Comparison of ENCODE assay signal across 13 cellular contexts in the genomic region with DNA sequence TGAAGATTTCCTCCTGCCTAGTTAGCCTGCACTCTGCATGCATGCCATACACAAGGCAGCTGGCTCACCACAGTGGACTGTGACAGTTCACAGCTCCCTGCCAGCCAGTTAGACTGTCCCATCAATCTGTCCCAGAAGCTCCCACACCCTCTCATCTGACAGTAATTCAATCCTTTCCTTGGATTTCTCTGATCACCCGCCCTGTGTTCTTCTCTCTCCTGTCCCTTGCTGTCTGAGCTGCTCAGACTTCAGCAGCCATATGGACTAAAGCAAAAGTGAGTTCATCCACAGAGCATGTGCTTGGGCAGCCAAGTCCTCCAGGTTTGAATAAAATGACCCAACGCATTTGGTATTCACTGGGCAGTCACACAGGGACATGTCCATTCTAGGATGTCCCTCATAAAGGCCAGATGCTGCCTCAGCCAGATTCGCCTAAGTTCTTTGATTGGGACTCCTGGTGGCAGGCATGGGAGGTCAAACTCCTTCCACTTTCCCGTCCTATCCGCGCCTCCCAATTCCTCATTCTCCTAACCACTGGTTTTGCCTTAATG. TPM values are rescaled to one million over a fixed set of nuclear protein-coding genes. Genes with fewer than 3 reads are reported as not detected.
DNase-seq lines count a peak whose midpoint lies in the region; ATAC-seq and TF ChIP-seq lines count a peak whose summit lies in the region.
"Had no signal": no experiment of that assay in that cellular context is flagged by ENCODE, and none has a peak within 500 bp of the region (broad histone marks: within the 10 kb centered on the region; RNA-seq: fewer than 3 reads in every experiment).

No MANE protein-coding gene starts in this region.

- peaks cover 4% of the 10 kb centered on the region for H3K36me3 Mint-ChIP-seq in WTC11
- H3K36me3 Mint-ChIP-seq: stimulated activated effector memory CD8-positive, alpha-beta T cell treated with anti-CD3 and anti-CD28 coated beads, Interleukin-12 subunit alpha, Interleukin-12 subunit beta, amount 100 ng/mL, for 72 hours had no signal

- POLR2A ChIA-PET in WTC11 (lab: Charles Lee), result interaction anchor here (1.0 kb wide), 1 partner anchor 15 kb away, joined by 3 read pairs; no protein-coding TSS in a partner anchor

- no peak overlapping the region for H3K9ac ChIP-seq in rectal smooth muscle tissue (ENCODE audit: low read length)

- TF ChIP-seq CTCF in WTC11 (IDR thresholded peaks at IDR 0.05), result no peak
- no peak for TF ChIP-seq CTCF in omental fat pad (IDR thresholded peaks at IDR 0.05)
- no peak for TF ChIP-seq CTCF in lower leg skin (IDR thresholded peaks at IDR 0.05)

- no peaks in the 10 kb centered on the region for H3K27me3 ChIP-seq in rectal smooth muscle tissue (ENCODE audit: control insufficient read depth, insufficient read depth, low read length)
- H3K27me3 ChIP-seq: spleen had no signal

- H3K27me3 Mint-ChIP-seq in WTC11 (ENCODE audit: low read depth), result no peaks in the 10 kb centered on the region

- H3K9me3 Mint-ChIP-seq in WTC11, result peaks cover 14% of the 10 kb centered on the region
- H3K9me3 Mint-ChIP-seq: activated CD4-positive, alpha-beta memory T cell treated with anti-CD3 and anti-CD28 coated beads, Interleukin-2, amount 10 ng/mL, durations not matched to agents 7 days and 5 days; stimulated activated effector memory CD8-positive, alpha-beta T cell treated with anti-CD3 and anti-CD28 coated beads, Interleukin-12 subunit alpha, Interleukin-12 subunit beta, amount 100 ng/mL, for 72 hours had no signal

- CTCF ChIA-PET in WTC11 (lab: Charles Lee), result interaction anchor here (1.4 kb wide), 2 partner anchors 51 to 156 kb away, joined by 3 to 4 read pairs; no protein-coding TSS in a partner anchor

- H3K27ac ChIP-seq in rectal smooth muscle tissue (ENCODE audit: low read depth, low read length), result peak overlapping the region; percentile 55
- H3K27ac ChIP-seq: C4-2B, spleen had no signal

- no peaks in the 10 kb centered on the region for H3K36me3 ChIP-seq in rectal smooth muscle tissue (ENCODE audit: control insufficient read depth, insufficient read depth, low read length)
- H3K36me3 ChIP-seq: spleen had no signal

- no peak for TF ChIP-seq POLR2A in lower leg skin (IDR thresholded peaks at IDR 0.05)

- H3K4me1 ChIP-seq in rectal smooth muscle tissue (ENCODE audit: control insufficient read depth, insufficient read depth, low read length), result no peaks in the 10 kb centered on the region
- H3K4me1 ChIP-seq: spleen had no signal

- DNase-seq in GM04503 (ENCODE audit: low read depth) (peak; percentile 21), WTC11 (ENCODE audit: low spot score) (no peak), hippocampal formation (lab: John Stamatoyannopoulos, UW) (peak; percentile 44 to 76), omental fat pad (ENCODE audit: low spot score) (no peak), lower leg skin (ENCODE audit: low spot score in 2 of 2) (no peak)
- DNase-seq: activated CD4-positive, alpha-beta memory T cell treated with anti-CD3 and anti-CD28 coated beads, Interleukin-2, amount 10 ng/mL, durations not matched to agents 7 days and 5 days; DMS79; NCI-H2029 treated with DMSO at 0.1 percent for 48 hours; spleen had no signal

- H3K4me3 Mint-ChIP-seq in WTC11, result no peak overlapping the region
- H3K4me3 Mint-ChIP-seq: activated CD4-positive, alpha-beta memory T cell treated with anti-CD3 and anti-CD28 coated beads, Interleukin-2, amount 10 ng/mL, durations not matched to agents 7 days and 5 days; stimulated activated effector memory CD8-positive, alpha-beta T cell treated with anti-CD3 and anti-CD28 coated beads, Interleukin-12 subunit alpha, Interleukin-12 subunit beta, amount 100 ng/mL, for 72 hours had no signal

- 62 to 70% methylated on average over 6 of the region's 6 CpGs for WGBS in lower leg skin, 2 donors

- H3K27ac Mint-ChIP-seq in WTC11, result no peak overlapping the region
- H3K27ac Mint-ChIP-seq: activated CD4-positive, alpha-beta memory T cell treated with anti-CD3 and anti-CD28 coated beads, Interleukin-2, amount 10 ng/mL, durations not matched to agents 7 days and 5 days; stimulated activated effector memory CD8-positive, alpha-beta T cell treated with anti-CD3 and anti-CD28 coated beads, Interleukin-12 subunit alpha, Interleukin-12 subunit beta, amount 100 ng/mL, for 72 hours had no signal

- ATAC-seq in WTC11, result peak; percentile 31; the same call in 1 of the 2 replicates
- ATAC-seq in omental fat pad (ENCODE audit: low FRiP score), result no peak
- no peak for ATAC-seq in HG02763 (IDR thresholded peaks at IDR 0.05; ENCODE audit: unreplicated experiment)
- ATAC-seq: stimulated activated effector memory CD8-positive, alpha-beta T cell treated with anti-CD3 and anti-CD28 coated beads, Interleukin-12 subunit alpha, Interleukin-12 subunit beta, amount 100 ng/mL, for 72 hours had no signal

- H3K4me1 Mint-ChIP-seq in WTC11, result peaks cover 43% of the 10 kb centered on the region
- H3K4me1 Mint-ChIP-seq: activated CD4-positive, alpha-beta memory T cell treated with anti-CD3 and anti-CD28 coated beads, Interleukin-2, amount 10 ng/mL, durations not matched to agents 7 days and 5 days; stimulated activated effector memory CD8-positive, alpha-beta T cell treated with anti-CD3 and anti-CD28 coated beads, Interleukin-12 subunit alpha, Interleukin-12 subunit beta, amount 100 ng/mL, for 72 hours had no signal

- intact Hi-C loops in lower leg skin (cut with DNase I; ENCODE audit: low total_unique reads), result no loop called here

- H3K4me3 ChIP-seq in rectal smooth muscle tissue (ENCODE audit: low read length) (no peak overlapping the region), lower leg skin (ENCODE audit: low read depth, poor library complexity, severe bottlenecking) (no peak overlapping the region)
- H3K4me3 ChIP-seq: spleen had no signal

TF ChIP-seq in WTC11, 78 proteins besides CTCF, POLR2A, EP300 and RAD21 (continues in another document):
- TF ChIP-seq ZNF138 (CRISPR knock-in tag; conservative IDR thresholded peaks at IDR 0.05) (no peak), NFATC4 (CRISPR knock-in tag; IDR thresholded peaks at IDR 0.05) (no peak)
- TF ChIP-seq, protein P1, sequence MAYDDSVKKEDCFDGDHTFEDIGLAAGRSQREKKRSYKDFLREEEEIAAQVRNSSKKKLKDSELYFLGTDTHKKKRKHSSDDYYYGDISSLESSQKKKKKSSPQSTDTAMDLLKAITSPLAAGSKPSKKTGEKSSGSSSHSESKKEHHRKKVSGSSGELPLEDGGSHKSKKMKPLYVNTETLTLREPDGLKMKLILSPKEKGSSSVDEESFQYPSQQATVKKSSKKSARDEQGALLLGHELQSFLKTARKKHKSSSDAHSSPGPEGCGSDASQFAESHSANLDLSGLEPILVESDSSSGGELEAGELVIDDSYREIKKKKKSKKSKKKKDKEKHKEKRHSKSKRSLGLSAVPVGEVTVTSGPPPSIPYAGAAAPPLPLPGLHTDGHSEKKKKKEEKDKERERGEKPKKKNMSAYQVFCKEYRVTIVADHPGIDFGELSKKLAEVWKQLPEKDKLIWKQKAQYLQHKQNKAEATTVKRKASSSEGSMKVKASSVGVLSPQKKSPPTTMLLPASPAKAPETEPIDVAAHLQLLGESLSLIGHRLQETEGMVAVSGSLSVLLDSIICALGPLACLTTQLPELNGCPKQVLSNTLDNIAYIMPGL (CRISPR knock-in tag; IDR thresholded peaks at IDR 0.05), result no peak
- TF ChIP-seq, protein P2, sequence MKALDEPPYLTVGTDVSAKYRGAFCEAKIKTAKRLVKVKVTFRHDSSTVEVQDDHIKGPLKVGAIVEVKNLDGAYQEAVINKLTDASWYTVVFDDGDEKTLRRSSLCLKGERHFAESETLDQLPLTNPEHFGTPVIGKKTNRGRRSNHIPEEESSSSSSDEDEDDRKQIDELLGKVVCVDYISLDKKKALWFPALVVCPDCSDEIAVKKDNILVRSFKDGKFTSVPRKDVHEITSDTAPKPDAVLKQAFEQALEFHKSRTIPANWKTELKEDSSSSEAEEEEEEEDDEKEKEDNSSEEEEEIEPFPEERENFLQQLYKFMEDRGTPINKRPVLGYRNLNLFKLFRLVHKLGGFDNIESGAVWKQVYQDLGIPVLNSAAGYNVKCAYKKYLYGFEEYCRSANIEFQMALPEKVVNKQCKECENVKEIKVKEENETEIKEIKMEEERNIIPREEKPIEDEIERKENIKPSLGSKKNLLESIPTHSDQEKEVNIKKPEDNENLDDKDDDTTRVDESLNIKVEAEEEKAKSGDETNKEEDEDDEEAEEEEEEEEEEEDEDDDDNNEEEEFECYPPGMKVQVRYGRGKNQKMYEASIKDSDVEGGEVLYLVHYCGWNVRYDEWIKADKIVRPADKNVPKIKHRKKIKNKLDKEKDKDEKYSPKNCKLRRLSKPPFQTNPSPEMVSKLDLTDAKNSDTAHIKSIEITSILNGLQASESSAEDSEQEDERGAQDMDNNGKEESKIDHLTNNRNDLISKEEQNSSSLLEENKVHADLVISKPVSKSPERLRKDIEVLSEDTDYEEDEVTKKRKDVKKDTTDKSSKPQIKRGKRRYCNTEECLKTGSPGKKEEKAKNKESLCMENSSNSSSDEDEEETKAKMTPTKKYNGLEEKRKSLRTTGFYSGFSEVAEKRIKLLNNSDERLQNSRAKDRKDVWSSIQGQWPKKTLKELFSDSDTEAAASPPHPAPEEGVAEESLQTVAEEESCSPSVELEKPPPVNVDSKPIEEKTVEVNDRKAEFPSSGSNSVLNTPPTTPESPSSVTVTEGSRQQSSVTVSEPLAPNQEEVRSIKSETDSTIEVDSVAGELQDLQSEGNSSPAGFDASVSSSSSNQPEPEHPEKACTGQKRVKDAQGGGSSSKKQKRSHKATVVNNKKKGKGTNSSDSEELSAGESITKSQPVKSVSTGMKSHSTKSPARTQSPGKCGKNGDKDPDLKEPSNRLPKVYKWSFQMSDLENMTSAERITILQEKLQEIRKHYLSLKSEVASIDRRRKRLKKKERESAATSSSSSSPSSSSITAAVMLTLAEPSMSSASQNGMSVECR (CRISPR knock-in tag; IDR thresholded peaks at IDR 0.05; ENCODE audit: borderline replicate concordance), result no peak
- TF ChIP-seq, protein P3, sequence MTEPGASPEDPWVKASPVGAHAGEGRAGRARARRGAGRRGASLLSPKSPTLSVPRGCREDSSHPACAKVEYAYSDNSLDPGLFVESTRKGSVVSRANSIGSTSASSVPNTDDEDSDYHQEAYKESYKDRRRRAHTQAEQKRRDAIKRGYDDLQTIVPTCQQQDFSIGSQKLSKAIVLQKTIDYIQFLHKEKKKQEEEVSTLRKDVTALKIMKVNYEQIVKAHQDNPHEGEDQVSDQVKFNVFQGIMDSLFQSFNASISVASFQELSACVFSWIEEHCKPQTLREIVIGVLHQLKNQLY (CRISPR knock-in tag; IDR thresholded peaks at IDR 0.05), result no peak

RNA-seq across cellular contexts. Expression of a gene that starts 54.5 kb away (rescaled TPM):
- total RNA-seq in WTC11 (2021) (87.5 to 107 TPM (median 89.5 TPM) in 3 replicates), omental fat pad (10 to 100 TPM; 37.0 to 81.0 (median 46.6) TPM), lower leg skin (10 to 100 TPM; 35.8 to 52.7 (median 45.7) TPM)

RNA-seq across cellular contexts. Expression of a gene that starts 59.2 kb away (rescaled TPM):
- total RNA-seq in WTC11 (2021) (9.9 to 10.4 TPM (median 10.2 TPM) in 3 replicates), omental fat pad (1 to 10 TPM in 1 of 4 donors, under 1 TPM in 3; 0.13 to 1.2 (median 0.22) TPM), lower leg skin (1 to 10 TPM in 1 of 4 donors, under 1 TPM in 2, not detected in 1; 0.15 to 1.4 (median 0.81) TPM)
- total RNA-seq: activated CD4-positive, alpha-beta memory T cell treated with anti-CD3 and anti-CD28 coated beads, Interleukin-2, amount 10 ng/mL, durations not matched to agents 7 days and 5 days had no signal

Comparison
In these comparisons a context has a peak if more than half of its experiments do, and no peak if none do; other contexts are left out.
1. DNase-seq: peak in GM04503 (single experiment) and hippocampal formation (2 of 2); none in WTC11 (single experiment), omental fat pad (single experiment) and lower leg skin (0 of 2).